ENCODE assay signal across 3 cellular contexts in genomic region chr1:84048820-84049219, GRCh38.
TF ChIP-seq lines count a peak whose summit lies in the region.

No MANE protein-coding gene starts in this region.

TF ChIP-seq in A549, 52 proteins besides CTCF, POLR2A, EP300 and RAD21:
- TF ChIP-seq MAFK (IDR thresholded peaks at IDR 0.05; ENCODE audit: partially characterized antibody) (peak; percentile 64), BCL3 (IDR thresholded peaks at IDR 0.05) (no peak)
TF ChIP-seq in A549: peak in this region for 1.

TF ChIP-seq in HCT116, 20 proteins besides CTCF, POLR2A, EP300 and RAD21:
- TF ChIP-seq EGR1 (IDR thresholded peaks at IDR 0.05; ENCODE audit: low read depth) (no peak), ZNF274 (IDR thresholded peaks at IDR 0.05; ENCODE audit: low read depth, low read length) (no peak), CBX3 (IDR thresholded peaks at IDR 0.05; ENCODE audit: low read depth) (no peak), TCF7L2 (IDR thresholded peaks at IDR 0.05; ENCODE audit: borderline replicate concordance, extremely low read depth, insufficient read depth, insufficient read length) (no peak), YY1 (IDR thresholded peaks at IDR 0.05; ENCODE audit: extremely low read depth, insufficient replicate concordance, low read depth, low read length) (no peak)

TF ChIP-seq in IMR-90, 13 proteins besides CTCF, POLR2A, EP300 and RAD21:
- TF ChIP-seq NFE2L2 (IDR thresholded peaks at IDR 0.05; ENCODE audit: low read depth, low read length) (0 out of 2 replicates have a peak, but pooled peaks have one; percentile 41), FOS (IDR thresholded peaks at IDR 0.05; ENCODE audit: low read depth, low read length) (no peak)
